ENCODE assay signal across 6 cellular contexts in genomic region chr17:37858391-37858790, GRCh38.
A peak's percentile ranks its signal among the peaks of the same experiment; 100 is the strongest.
DNase-seq lines count a peak whose midpoint lies in the region; ATAC-seq, FAIRE-seq and TF ChIP-seq lines count a peak whose summit lies in the region.
"Not testable (repeated sequence)": the region's sequence is repeated elsewhere in the genome, so short reads cannot be mapped to it uniquely, and the experiment has no call there.

No MANE protein-coding gene starts in this region.

- not testable (repeated sequence) for H3K4me1 ChIP-seq in GM23338 (ENCODE audit: insufficient read depth); GM12878 (ENCODE audit: control insufficient read depth, insufficient read depth, low read length); endodermal cell (ENCODE audit: control insufficient read depth, insufficient read depth, low read length); mesendoderm (ENCODE audit: control insufficient read depth, low read depth, low read length)

- H3K4me2 ChIP-seq in GM23338; GM12878 (ENCODE audit: control insufficient read depth, insufficient read depth); mesendoderm (ENCODE audit: low read length): not testable (repeated sequence)

- H3K18ac ChIP-seq in mesendoderm (ENCODE audit: low read length), result not testable (repeated sequence)

- in situ Hi-C loops in GM12878 (cut with MboI), result not testable (repeated sequence)

- TF ChIP-seq EP300 in GM12878 (IDR thresholded peaks at IDR 0.05; ENCODE audit: borderline replicate concordance in 1 of 2, control insufficient read depth in 1 of 2, low read depth in 2 of 2, low read length in 2 of 2), result not testable (repeated sequence)

- TF ChIP-seq CTCF in GM23338 (conservative IDR thresholded peaks at IDR 0.05; ENCODE audit: low read depth in 2 of 2); WERI-Rb-1 (IDR thresholded peaks at IDR 0.05; ENCODE audit: low read depth, low read length); GM12878 (IDR thresholded peaks at IDR 0.05 in 2 of 3, conservative IDR thresholded peaks at IDR 0.05 in 1 of 3; ENCODE audit: control insufficient read depth in 2 of 3, extremely low read depth in 1 of 3, insufficient read depth in 1 of 3, low read depth in 3 of 3, low read length in 3 of 3); endodermal cell (conservative IDR thresholded peaks at IDR 0.05): not testable (repeated sequence)

- H4K5ac ChIP-seq in mesendoderm (ENCODE audit: low read length), result not testable (repeated sequence)

- not testable (repeated sequence) for H3K9ac ChIP-seq in GM12878 (ENCODE audit: control insufficient read depth, insufficient read depth, low read length); endodermal cell (ENCODE audit: extremely low read depth, low read length, poor library complexity, severe bottlenecking); mesendoderm (ENCODE audit: low read length)

- H3K9me3 Mint-ChIP-seq in GM23338 (peaks cover 57% of the 10 kb centered on the region), endodermal cell (peaks cover 27% of the 10 kb centered on the region)

- H4K20me1 ChIP-seq in GM23338 (replicated peaks; ENCODE audit: insufficient read depth); GM12878 (ENCODE audit: control insufficient read depth, insufficient read depth): not testable (repeated sequence)

- H4K8ac ChIP-seq in mesendoderm (ENCODE audit: low read depth, low read length), result not testable (repeated sequence)

- H3K4ac ChIP-seq in mesendoderm (ENCODE audit: low read depth, low read length), result not testable (repeated sequence)

- not testable (repeated sequence) for H3K27me3 ChIP-seq in GM23338 (ENCODE audit: insufficient read depth); WERI-Rb-1 (ENCODE audit: insufficient read depth, low read depth, severe bottlenecking); GM12878 (replicated peaks in 1 of 2; ENCODE audit: control insufficient read depth in 2 of 2, insufficient read depth in 2 of 2, low read length in 1 of 2); endodermal cell (ENCODE audit: control insufficient read depth, insufficient read depth, low read length, poor library complexity, severe bottlenecking); mesendoderm (ENCODE audit: insufficient read depth, low read length, poor library complexity)

- SMC1A ChIA-PET in GM12878 (lab: Charles Lee; ENCODE audit: uncharacterized antibody, unreplicated experiment), result not testable (repeated sequence)

- H2BK15ac ChIP-seq in mesendoderm (replicated peaks; ENCODE audit: low read depth), result not testable (repeated sequence)

- WGBS in GM12878 (ENCODE audit: insufficient coverage, insufficient replicate concordance, low lambda C conversion rate, missing lambda C conversion rate), result 91% methylated on average over 11 of the region's 11 CpGs
- WGBS in endodermal cell (ENCODE audit: insufficient coverage in 1 of 2, insufficient read length in 1 of 2), 2 experiments, result 86 to 91% methylated on average over 10 to 11 of the region's 11 CpGs
- no CpG with 5 or more reads among the region's 11 CpGs for WGBS in mesendoderm (ENCODE audit: extremely low coverage, insufficient coverage, low lambda C conversion rate)

- not testable (repeated sequence) for H3K4me3 ChIP-seq in GM23338; WERI-Rb-1 (ENCODE audit: low read depth, low read length); GM12878; endodermal cell (ENCODE audit: low read length); mesendoderm (ENCODE audit: low read length)

- RAD21 ChIA-PET in GM12878 (lab: Charles Lee; ENCODE audit: unreplicated experiment), result not testable (repeated sequence)

- H3K23ac ChIP-seq in mesendoderm (ENCODE audit: low read length), result not testable (repeated sequence)

- not testable (repeated sequence) for H3K27me3 Mint-ChIP-seq in GM23338 (ENCODE audit: insufficient read depth, low read depth, poor library complexity); endodermal cell (ENCODE audit: insufficient read depth)

- TF ChIP-seq POLR2A in GM12878 (IDR thresholded peaks at IDR 0.05; ENCODE audit: low read depth, low read length), result not testable (repeated sequence)

- not testable (repeated sequence) for H3K27ac Mint-ChIP-seq in GM23338, endodermal cell

- FAIRE-seq in GM12878 (lab: Jason Lieb, UNC), result not testable (repeated sequence)

- peaks cover 12% of the 10 kb centered on the region for H3K9me3 ChIP-seq in WERI-Rb-1 (ENCODE audit: severe bottlenecking)
- H3K9me3 ChIP-seq in GM12878 (replicated peaks; ENCODE audit: control insufficient read depth, insufficient read depth, low read length), result not testable (repeated sequence)
- peaks cover 15% of the 10 kb centered on the region for H3K9me3 ChIP-seq in endodermal cell (ENCODE audit: control insufficient read depth, low read length)

- not testable (repeated sequence) for H3F3A ChIP-seq in GM23338 (replicated peaks; ENCODE audit: low read depth)

- H2AFZ ChIP-seq in GM23338; GM12878 (ENCODE audit: control insufficient read depth, low read depth, low read length): not testable (repeated sequence)

- not testable (repeated sequence) for H2AK5ac ChIP-seq in mesendoderm (ENCODE audit: low read length)

- not testable (repeated sequence) for BruUV-seq in GM12878 (replicated peaks; lab: Mats Ljungman, UMichigan)

- not testable (repeated sequence) for H3K27ac ChIP-seq in GM23338 (ENCODE audit: low read depth); GM12878 (ENCODE audit: control insufficient read depth, insufficient read depth); endodermal cell (ENCODE audit: low read depth, low read length); mesendoderm (ENCODE audit: low read depth, low read length)
- peak overlapping the region; percentile 74; the same call in 1 of the 2 replicates for H3K27ac ChIP-seq in WERI-Rb-1

- H2BK5ac ChIP-seq in mesendoderm (ENCODE audit: low read length), result not testable (repeated sequence)

- POLR2A ChIA-PET in GM12878 (lab: Charles Lee), result not testable (repeated sequence)

- CTCF ChIA-PET in GM12878 (lab: Yijun Ruan, JAX), result not testable (repeated sequence)

- not testable (repeated sequence) for H3K36me3 ChIP-seq in GM23338 (ENCODE audit: insufficient read depth); WERI-Rb-1; GM12878 (ENCODE audit: control insufficient read depth in 2 of 2, insufficient read depth in 2 of 2, low read length in 1 of 2); endodermal cell (ENCODE audit: control insufficient read depth, insufficient read depth, low read length); mesendoderm (ENCODE audit: control insufficient read depth, insufficient read depth, low read length)

- not testable (repeated sequence) for H3K79me2 ChIP-seq in GM23338 (replicated peaks; ENCODE audit: insufficient read depth); GM12878 (ENCODE audit: control insufficient read depth, insufficient read depth, low read length); mesendoderm (ENCODE audit: control insufficient read depth, insufficient read depth, low read length)

- H3K36me3 Mint-ChIP-seq in GM23338 (ENCODE audit: low read depth), result peaks cover 17% of the 10 kb centered on the region; the same call in 2 of the 3 replicates
- H3K36me3 Mint-ChIP-seq in endodermal cell (ENCODE audit: low read depth), result not testable (repeated sequence)

- not testable (repeated sequence) for H3K4me3 Mint-ChIP-seq in GM23338, endodermal cell

- DNase-seq in GM23338 (ENCODE audit: low spot score), result peak; percentile 14
- peak; percentile 30 for DNase-seq in NCI-H82 (lab: John Stamatoyannopoulos, UW)
- not testable (repeated sequence) for DNase-seq in WERI-Rb-1; GM12878 (ENCODE audit: low read depth, low spot score)
- peak; percentile 52 for DNase-seq in endodermal cell
- peak; percentile 18 for DNase-seq in mesendoderm

- H3K4me1 Mint-ChIP-seq in GM23338, endodermal cell: not testable (repeated sequence)

- ATAC-seq in GM23338, GM12878: not testable (repeated sequence)

- TF ChIP-seq RAD21 in GM12878 (IDR thresholded peaks at IDR 0.05; ENCODE audit: insufficient read depth, low read depth, low read length), result not testable (repeated sequence)

- H3K9me2 ChIP-seq in GM23338 (ENCODE audit: insufficient read depth), result not testable (repeated sequence)

- not testable (repeated sequence) for H3K79me1 ChIP-seq in mesendoderm (ENCODE audit: low read length)

- H3K56ac ChIP-seq in mesendoderm (ENCODE audit: low read length), result not testable (repeated sequence)

- intact Hi-C loops in GM12878 (cut with micrococcal nuclease; ENCODE audit: unreplicated experiment), result not testable (repeated sequence)

- H2BK120ac ChIP-seq in mesendoderm (ENCODE audit: low read depth, low read length), result not testable (repeated sequence)

TF ChIP-seq in GM12878, 131 proteins besides CTCF, POLR2A, EP300 and RAD21:
- 0 out of 2 replicates have a peak, but pooled peaks have one; percentile 19 for TF ChIP-seq RELB (IDR thresholded peaks at IDR 0.05; ENCODE audit: low read depth)
TF ChIP-seq in GM12878: peak in this region for 1; not testable (repeated sequence) for 130.
